37 cellular contexts compared by ENCODE assay signal in genomic region chr4:130309221-130309620, GRCh38.
"Had no signal": no experiment of that assay in that cellular context is flagged by ENCODE, and none has a peak within 500 bp of the region (broad histone marks: within the 10 kb centered on the region; RNA-seq: fewer than 3 reads in every experiment).

No MANE protein-coding gene starts in this region.

- H3K4me1 Mint-ChIP-seq: activated naive CD4-positive, alpha-beta T cell treated with anti-CD3 and anti-CD28 coated beads, Interleukin-2, amount 10 ng/mL, durations not matched to agents 7 days and 5 days; activated naive CD4-positive, alpha-beta T cell treated with anti-CD3 and anti-CD28 coated beads, Interleukin-2, amount 50 U/mL, for 24 hours; activated naive CD8-positive, alpha-beta T cell treated with anti-CD3 and anti-CD28 coated beads for 36 hours; activated naive CD8-positive, alpha-beta T cell treated with anti-CD3 and anti-CD28 coated beads, Interleukin-2, amount 10 ng/mL, durations not matched to agents 7 days and 5 days; activated naive CD8-positive, alpha-beta T cell treated with anti-CD3 and anti-CD28 coated beads, Interleukin-2, amount 50 U/mL, for 24 hours; activated T-helper 17 cell treated with anti-CD3 and anti-CD28 coated beads, Interleukin-2, amount 50 U/mL, for 72 hours; brain; central memory CD8-positive, alpha-beta T cell had no signal

- H3K36me3 Mint-ChIP-seq: activated naive CD4-positive, alpha-beta T cell treated with anti-CD3 and anti-CD28 coated beads, Interleukin-2, amount 10 ng/mL, durations not matched to agents 7 days and 5 days; activated naive CD4-positive, alpha-beta T cell treated with anti-CD3 and anti-CD28 coated beads, Interleukin-2, amount 50 U/mL, for 24 hours; activated naive CD4-positive, alpha-beta T cell treated with anti-CD3 and anti-CD28 coated beads, Interleukin-2, amount 50 U/mL, for 72 hours; activated naive CD8-positive, alpha-beta T cell; activated naive CD8-positive, alpha-beta T cell treated with anti-CD3 and anti-CD28 coated beads for 36 hours; activated naive CD8-positive, alpha-beta T cell treated with anti-CD3 and anti-CD28 coated beads, Interleukin-2, amount 10 ng/mL, durations not matched to agents 7 days and 5 days; brain had no signal

- H3K9me3 ChIP-seq: adrenal gland, ascending aorta, body of pancreas, breast epithelium had no signal

- H3K27me3 Mint-ChIP-seq: activated naive CD4-positive, alpha-beta T cell treated with anti-CD3 and anti-CD28 coated beads, Interleukin-2, amount 10 ng/mL, durations not matched to agents 7 days and 5 days; activated naive CD4-positive, alpha-beta T cell treated with anti-CD3 and anti-CD28 coated beads, Interleukin-2, amount 50 U/mL, for 24 hours; activated naive CD8-positive, alpha-beta T cell; activated naive CD8-positive, alpha-beta T cell treated with anti-CD3 and anti-CD28 coated beads for 36 hours; activated naive CD8-positive, alpha-beta T cell treated with anti-CD3 and anti-CD28 coated beads, Interleukin-2, amount 10 ng/mL, durations not matched to agents 7 days and 5 days; activated naive CD8-positive, alpha-beta T cell treated with anti-CD3 and anti-CD28 coated beads, Interleukin-2, amount 50 U/mL, for 24 hours; activated T-cell treated with anti-CD3 and anti-CD28 coated beads, Interleukin-2, amount 50 U/mL, for 24 hours; activated T-helper 17 cell treated with anti-CD3 and anti-CD28 coated beads, Interleukin-2, amount 50 U/mL, for 72 hours; central memory CD8-positive, alpha-beta T cell had no signal

- H3K27me3 ChIP-seq: adrenal gland, ascending aorta, body of pancreas, brain microvascular endothelial cell, breast epithelium, cardiac muscle cell had no signal

- H3K4me3 ChIP-seq: adrenal gland, ascending aorta, body of pancreas, breast epithelium, cardiac muscle cell had no signal

- ATAC-seq: activated naive CD4-positive, alpha-beta T cell treated with anti-CD3 and anti-CD28 coated beads, Interleukin-2, amount 50 U/mL, for 72 hours; activated naive CD8-positive, alpha-beta T cell treated with anti-CD3 and anti-CD28 coated beads, Interleukin-2, amount 50 U/mL, for 24 hours; activated T-cell treated with anti-CD3 and anti-CD28 coated beads, Interleukin-2, amount 50 U/mL, for 4 hours; activated T-cell treated with anti-CD3 and anti-CD28 coated beads, Interleukin-2, amount 50 U/mL, for 72 hours; activated T-helper 17 cell treated with anti-CD3 and anti-CD28 coated beads, Interleukin-2, amount 50 U/mL, for 72 hours; body of pancreas had no signal

- H3K27ac Mint-ChIP-seq: activated naive CD4-positive, alpha-beta T cell treated with anti-CD3 and anti-CD28 coated beads for 36 hours; activated naive CD4-positive, alpha-beta T cell treated with anti-CD3 and anti-CD28 coated beads, Interleukin-2, amount 10 ng/mL, durations not matched to agents 7 days and 5 days; activated naive CD4-positive, alpha-beta T cell treated with anti-CD3 and anti-CD28 coated beads, Interleukin-2, amount 50 U/mL, for 24 hours; activated naive CD4-positive, alpha-beta T cell treated with anti-CD3 and anti-CD28 coated beads, Interleukin-2, amount 50 U/mL, for 72 hours; activated naive CD8-positive, alpha-beta T cell; activated naive CD8-positive, alpha-beta T cell treated with anti-CD3 and anti-CD28 coated beads for 36 hours; activated naive CD8-positive, alpha-beta T cell treated with anti-CD3 and anti-CD28 coated beads, Interleukin-2, amount 10 ng/mL, durations not matched to agents 7 days and 5 days; activated naive CD8-positive, alpha-beta T cell treated with anti-CD3 and anti-CD28 coated beads, Interleukin-2, amount 50 U/mL, for 24 hours; activated T-cell treated with anti-CD3 and anti-CD28 coated beads, Interleukin-2, amount 50 U/mL, for 24 hours; activated T-cell treated with anti-CD3 and anti-CD28 coated beads, Interleukin-2, amount 50 U/mL, for 72 hours; activated T-helper 1 cell treated with anti-CD3 and anti-CD28 coated beads, Interleukin-12 subunit alpha, Interleukin-12 subunit beta, Interleukin-2, Interleukin-4 antibody, amounts not matched to agents 30 ng/mL and 10 ng/mL and 1 ng/mL, durations not matched to agents 14 hours and 24 hours and 36 hours; activated T-helper 17 cell treated with anti-CD3 and anti-CD28 coated beads, Interleukin-2, amount 50 U/mL, for 72 hours; activated T-helper 2 cell treated with anti-CD3 and anti-CD28 coated beads, Interferon-gamma antibody, Interleukin-2, Interleukin-4, amounts not matched to agents 10 μg/mL and 5 μg/mL and 100 μg/mL, durations not matched to agents 14 hours and 24 hours and 36 hours; brain had no signal

- H3K9me3 Mint-ChIP-seq: activated naive CD4-positive, alpha-beta T cell treated with anti-CD3 and anti-CD28 coated beads, Interleukin-2, amount 10 ng/mL, durations not matched to agents 7 days and 5 days; activated naive CD4-positive, alpha-beta T cell treated with anti-CD3 and anti-CD28 coated beads, Interleukin-2, amount 50 U/mL, for 24 hours; activated naive CD4-positive, alpha-beta T cell treated with anti-CD3 and anti-CD28 coated beads, Interleukin-2, amount 50 U/mL, for 72 hours; activated T-cell treated with anti-CD3 and anti-CD28 coated beads, Interleukin-2, amount 50 U/mL, for 24 hours; activated T-helper 1 cell treated with anti-CD3 and anti-CD28 coated beads, Interleukin-12 subunit alpha, Interleukin-12 subunit beta, Interleukin-2, Interleukin-4 antibody, amounts not matched to agents 30 ng/mL and 10 ng/mL and 1 ng/mL, durations not matched to agents 14 hours and 24 hours and 36 hours; activated T-helper 17 cell treated with anti-CD3 and anti-CD28 coated beads, Interleukin-2, amount 50 U/mL, for 72 hours; activated T-helper 2 cell treated with anti-CD3 and anti-CD28 coated beads, Interferon-gamma antibody, Interleukin-2, Interleukin-4, amounts not matched to agents 10 μg/mL and 5 μg/mL and 100 μg/mL, durations not matched to agents 14 hours and 24 hours and 36 hours; brain; central memory CD8-positive, alpha-beta T cell had no signal

- H3K4me1 ChIP-seq: adrenal gland, ascending aorta, body of pancreas, breast epithelium had no signal

- H3K27ac ChIP-seq: adrenal gland, ascending aorta, body of pancreas, brain microvascular endothelial cell, breast epithelium, cardiac muscle cell had no signal

- H3K4me3 Mint-ChIP-seq: activated naive CD4-positive, alpha-beta T cell treated with anti-CD3 and anti-CD28 coated beads for 36 hours; activated naive CD4-positive, alpha-beta T cell treated with anti-CD3 and anti-CD28 coated beads, Interleukin-2, amount 10 ng/mL, durations not matched to agents 7 days and 5 days; activated naive CD4-positive, alpha-beta T cell treated with anti-CD3 and anti-CD28 coated beads, Interleukin-2, amount 50 U/mL, for 24 hours; activated naive CD8-positive, alpha-beta T cell; activated naive CD8-positive, alpha-beta T cell treated with anti-CD3 and anti-CD28 coated beads for 36 hours; activated naive CD8-positive, alpha-beta T cell treated with anti-CD3 and anti-CD28 coated beads, Interleukin-2, amount 10 ng/mL, durations not matched to agents 7 days and 5 days; activated naive CD8-positive, alpha-beta T cell treated with anti-CD3 and anti-CD28 coated beads, Interleukin-2, amount 50 U/mL, for 24 hours; activated T-cell treated with anti-CD3 and anti-CD28 coated beads, Interleukin-2, amount 50 U/mL, for 24 hours; activated T-cell treated with anti-CD3 and anti-CD28 coated beads, Interleukin-2, amount 50 U/mL, for 4 hours; activated T-cell treated with anti-CD3 and anti-CD28 coated beads, Interleukin-2, amount 50 U/mL, for 72 hours; activated T-helper 1 cell treated with anti-CD3 and anti-CD28 coated beads, Interleukin-12 subunit alpha, Interleukin-12 subunit beta, Interleukin-2, Interleukin-4 antibody, amounts not matched to agents 30 ng/mL and 10 ng/mL and 1 ng/mL, durations not matched to agents 14 hours and 24 hours and 36 hours; activated T-helper 17 cell treated with anti-CD3 and anti-CD28 coated beads, Interleukin-2, amount 50 U/mL, for 72 hours; brain; central memory CD8-positive, alpha-beta T cell had no signal

- DNase-seq: activated effector memory CD4-positive, alpha-beta T cell treated with anti-CD3 and anti-CD28 coated beads, Interleukin-2, amount 50 U/mL, for 16 hours; activated effector memory CD4-positive, alpha-beta T cell treated with Interleukin-2 at 50 U/mL for 16 hours; activated gamma-delta T cell; activated gamma-delta T cell treated with Interleukin-2 at 50 U/mL for 16 hours; activated naive CD4-positive, alpha-beta T cell; activated naive CD4-positive, alpha-beta T cell treated with anti-CD3 and anti-CD28 coated beads for 36 hours; activated naive CD4-positive, alpha-beta T cell treated with anti-CD3 and anti-CD28 coated beads, Interleukin-2, amount 10 ng/mL, durations not matched to agents 7 days and 5 days; activated naive CD4-positive, alpha-beta T cell treated with anti-CD3 and anti-CD28 coated beads, Interleukin-2, amount 50 U/mL, for 16 hours; activated naive CD4-positive, alpha-beta T cell treated with Interleukin-2 at 50 U/mL for 16 hours; activated naive CD8-positive, alpha-beta T cell treated with anti-CD3 and anti-CD28 coated beads for 36 hours; activated naive CD8-positive, alpha-beta T cell treated with anti-CD3 and anti-CD28 coated beads, Interleukin-2, amount 10 ng/mL, durations not matched to agents 7 days and 5 days; activated naive CD8-positive, alpha-beta T cell treated with anti-CD3 and anti-CD28 coated beads, Interleukin-2, amount 50 U/mL, for 24 hours; activated T-cell treated with anti-CD3 and anti-CD28 coated beads, Interleukin-2, amount 50 U/mL, for 24 hours; activated T-cell treated with anti-CD3 and anti-CD28 coated beads, Interleukin-2, amount 50 U/mL, for 4 hours; activated T-cell treated with anti-CD3 and anti-CD28 coated beads, Interleukin-2, amount 50 U/mL, for 48 hours; activated T-cell treated with anti-CD3 and anti-CD28 coated beads, Interleukin-2, amount 50 U/mL, for 72 hours; adrenal gland; amniotic stem cell; amygdala; anterior cingulate cortex; aorta; body of pancreas; brain microvascular endothelial cell; caudate nucleus; central memory CD4-positive, alpha-beta T cell; cerebellar nuclear complex had no signal

- H3K36me3 ChIP-seq: adrenal gland, ascending aorta, brain microvascular endothelial cell, breast epithelium, cardiac muscle cell had no signal
